ENCODE assay signal across 8 cellular contexts in genomic region chr15:67105065-67105951, GRCh38. TPM values are rescaled to one million over a fixed set of nuclear protein-coding genes. Genes with fewer than 3 reads are reported as not detected.
DNase-seq lines count a peak whose midpoint lies in the region; ATAC-seq, FAIRE-seq and TF ChIP-seq lines count a peak whose summit lies in the region.

No MANE protein-coding gene starts in this region.

- H3K36me3 ChIP-seq in H7 (replicated peaks; ENCODE audit: control insufficient read depth, insufficient read depth, low read length) (no peaks in the 10 kb centered on the region; the same call in 1 of the 2 replicates), small intestine (ENCODE audit: control insufficient read depth in 2 of 2, insufficient read depth in 2 of 2, low read length in 2 of 2) (no peaks in the 10 kb centered on the region)

- H3K9me3 Mint-ChIP-seq in activated B cell treated with CpG ODN at 0.5 μM for 24 hours: no peaks in the 10 kb centered on the region

- no peak overlapping the region for H3K4me3 ChIP-seq in H7 (ENCODE audit: insufficient read depth, low read depth, low read length)
- H3K4me3 ChIP-seq in small intestine (ENCODE audit: low read depth in 1 of 2, low read length in 2 of 2): no peak overlapping the region

- in situ Hi-C loops in G401 (cut with HindIII; ENCODE audit: low sequenced_read_pairs): no loop called here

- intact Hi-C loops in activated B cell treated with CpG ODN at 0.5 μM for 24 hours (cut with micrococcal nuclease): no loop called here
- intact Hi-C loops in left cardiac atrium (cut with DNase I): loop anchor here in 1 of 2 donors (10.0 kb wide), 2 partner anchors 59 to 81 kb away; no protein-coding TSS in a partner anchor

- peak overlapping the region; percentile 35 for H3K4me3 Mint-ChIP-seq in activated B cell treated with CpG ODN at 0.5 μM for 24 hours

- TF ChIP-seq CTCF in activated B cell treated with CpG ODN at 0.5 μM for 24 hours (IDR thresholded peaks at IDR 0.05): no peak

- no peaks in the 10 kb centered on the region for H3K9me3 ChIP-seq in small intestine (ENCODE audit: control insufficient read depth, low read depth)

- H3K27me3 Mint-ChIP-seq in activated B cell treated with CpG ODN at 0.5 μM for 24 hours: no peaks in the 10 kb centered on the region

- H3K27ac Mint-ChIP-seq in activated B cell treated with CpG ODN at 0.5 μM for 24 hours: peak overlapping the region; percentile 61

- peaks cover under 1% of the 10 kb centered on the region for H3K4me1 Mint-ChIP-seq in activated B cell treated with CpG ODN at 0.5 μM for 24 hours

- CTCF ChIA-PET in activated B cell treated with CpG ODN at 0.5 μM for 24 hours (lab: Charles Lee): interaction anchor here (1.6 kb wide), 1 partner anchor 25 kb away, joined by 6 read pairs; no protein-coding TSS in a partner anchor

- peak overlapping the region; percentile 36 to 82 for H3K27ac ChIP-seq in small intestine (ENCODE audit: low read depth in 1 of 2, low read length in 1 of 2)

- WGBS in small intestine, 3 donors: 48 to 56% (median 54%) methylated on average over 11 of the region's 11 CpGs

- POLR2A ChIA-PET in activated B cell treated with CpG ODN at 0.5 μM for 24 hours (lab: Charles Lee): interaction anchor here (1.2 to 28.6 kb wide), 3 partner anchors 11 to 24 kb away, joined by 3 to 1703 read pairs (median 99); partner anchors contain the start of gene SMAD3

- H3K27me3 ChIP-seq in H7 (ENCODE audit: control insufficient read depth, insufficient read depth, low read length) (no peaks in the 10 kb centered on the region), small intestine (ENCODE audit: control insufficient read depth in 2 of 2, insufficient read depth in 2 of 2, low read length in 2 of 2) (no peaks in the 10 kb centered on the region)

- DNase-seq in H7: peak; percentile 53
- no peak for DNase-seq in activated B cell treated with CpG ODN at 0.5 μM for 24 hours
- peak; percentile 68 for DNase-seq in left cardiac atrium
- DNase-seq in small intestine: peak; percentile 80
- DNase-seq in GM19240 (ENCODE audit: insufficient read length, low spot score): no peak
- DNase-seq in G401 (ENCODE audit: low spot score): no peak
- no peak for DNase-seq in CD1c-positive myeloid dendritic cell (ENCODE audit: extremely low spot score)

- peaks cover 29% of the 10 kb centered on the region for H3K36me3 Mint-ChIP-seq in activated B cell treated with CpG ODN at 0.5 μM for 24 hours (ENCODE audit: low read depth)

- peaks cover 11 to 44% of the 10 kb centered on the region in 2 donors for H3K4me1 ChIP-seq in small intestine (ENCODE audit: control insufficient read depth in 2 of 2, insufficient read depth in 1 of 2, low read depth in 1 of 2, low read length in 1 of 2)

- FAIRE-seq in small intestine (lab: Jason Lieb, UNC): no peak

- ATAC-seq in activated B cell treated with CpG ODN at 0.5 μM for 24 hours (ENCODE audit: low read depth) (no peak), left cardiac atrium (peak; percentile 36 to 78), HG02678 (IDR thresholded peaks at IDR 0.05; ENCODE audit: unreplicated experiment) (no peak)

RNA-seq across cellular contexts. Expression of gene SMAD3, which starts 39.9 kb away (rescaled TPM):
- total RNA-seq in H7 (2014; rRNA removed; shearing (Covaris generic)): 29.2 and 30.8 TPM in 2 replicates
- total RNA-seq in activated B cell treated with CpG ODN at 0.5 μM for 24 hours (85.9 and 118 TPM in 2 replicates), left cardiac atrium (10 to 100 TPM; 24.0 to 37.5 TPM)
- 10 to 100 TPM; 11.6 to 17.0 (median 12.1) TPM for polyA plus RNA-seq in small intestine
- 11.1 and 21.9 TPM in 2 replicates for total RNA-seq in G401 (2014; rRNA removed; shearing (Covaris generic))

Comparison
In these comparisons a context has a peak if more than half of its experiments do, and no peak if none do; other contexts are left out.
1. DNase-seq: peak in H7 (single experiment), left cardiac atrium (single experiment) and small intestine (single experiment); none in activated B cell treated with CpG ODN at 0.5 μM for 24 hours (single experiment), GM19240 (single experiment), G401 (single experiment) and CD1c-positive myeloid dendritic cell (single experiment).
2. ATAC-seq: peak in left cardiac atrium (2 of 2); none in activated B cell treated with CpG ODN at 0.5 μM for 24 hours (single experiment) and HG02678 (single experiment).